Comparison of ENCODE assay signal across 1 cellular context in the genomic region with DNA sequence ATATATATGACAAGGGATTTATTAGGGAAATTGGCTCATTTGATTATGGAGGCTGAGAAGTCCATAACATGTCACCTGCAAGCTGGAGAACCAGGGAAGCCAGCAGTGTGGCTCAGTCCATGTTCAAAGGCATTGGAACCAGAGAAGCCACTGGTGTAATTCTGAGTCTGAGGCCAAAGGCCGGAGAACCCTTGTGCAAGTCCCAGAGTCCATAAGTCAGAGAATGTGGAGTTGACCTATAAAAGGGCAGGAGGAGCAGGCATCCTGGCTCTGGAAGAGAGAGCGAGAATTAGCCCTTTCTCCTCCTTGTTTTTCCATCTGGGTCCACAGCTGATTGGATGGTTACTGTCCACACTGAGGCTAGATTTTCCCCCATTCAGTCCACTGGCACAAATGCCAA.
TF ChIP-seq lines count a peak whose summit lies in the region.

No MANE protein-coding gene starts in this region.

TF ChIP-seq in liver, 16 proteins besides CTCF, POLR2A, EP300 and RAD21 (continued from another document):
- TF ChIP-seq TAF1 (conservative IDR thresholded peaks at IDR 0.05) (no peak), SP1 (IDR thresholded peaks at IDR 0.05) (peak; percentile 65), HNF4G (IDR thresholded peaks at IDR 0.05) (peak; percentile 89)
